8 cellular contexts compared by ENCODE assay signal in genomic region chr22:20857838-20858614, GRCh38. TPM values are rescaled to one million over a fixed set of nuclear protein-coding genes. Genes with fewer than 3 reads are reported as not detected.
DNase-seq lines count a peak whose midpoint lies in the region; ATAC-seq, FAIRE-seq and TF ChIP-seq lines count a peak whose summit lies in the region.

No MANE protein-coding gene starts in this region.

- peak overlapping the region in 3 of 4 experiments; percentile 62 to 87 (median 66); a peak in 6 of 7 replicates for H3K9ac ChIP-seq in H1 (replicated peaks in 1 of 4; ENCODE audit: extremely low read depth in 1 of 4, low read depth in 3 of 4, low read length in 3 of 4)
- peak overlapping the region; percentile 87 for H3K9ac ChIP-seq in mesenchymal stem cell (ENCODE audit: low read length)

- no peak overlapping the region for H3K56ac ChIP-seq in H1 (replicated peaks; ENCODE audit: insufficient read length, low read depth, low read length)

- FAIRE-seq in H1 (lab: Jason Lieb, UNC): no peak

- ATAC-seq in GM19395 (IDR thresholded peaks at IDR 0.05; ENCODE audit: unreplicated experiment): peak; percentile 45
- peak; percentile 39 for ATAC-seq in HG03520 (IDR thresholded peaks at IDR 0.05; ENCODE audit: unreplicated experiment)

- no peak for TF ChIP-seq RAD21 in H1 (IDR thresholded peaks at IDR 0.05 in 1 of 2, conservative IDR thresholded peaks at IDR 0.05 in 1 of 2; ENCODE audit: low read depth in 2 of 2, low read length in 2 of 2)

- H3K23ac ChIP-seq in H1 (ENCODE audit: insufficient read length) (no peak overlapping the region), mesenchymal stem cell (ENCODE audit: low read length in 2 of 2) (no peak overlapping the region)

- peaks cover 10% of the 10 kb centered on the region for H3K23me2 ChIP-seq in H1 (ENCODE audit: low read depth, low read length)

- peak in 11 of 14 donors; percentile 58 to 92 (median 86) for DNase-seq in C1 segment of cervical spinal cord (lab: John Stamatoyannopoulos, UW)
- peak; percentile 70 for DNase-seq in NCI-H82 treated with DMSO at 0.1 percent for 48 hours (lab: John Stamatoyannopoulos, UW; ENCODE audit: unreplicated experiment)
- peak; percentile 61 to 65 (median 65) for DNase-seq in activated CD8-positive, alpha-beta memory T cell treated with anti-CD3 and anti-CD28 coated beads for 48 hours (ENCODE audit: low read depth in 2 of 3, low spot score in 2 of 3)
- peak; percentile 72 to 91 for DNase-seq in H1 (ENCODE audit: low read depth in 1 of 2, low spot score in 2 of 2)
- DNase-seq in mesenchymal stem cell: peak; percentile 91
- peak; percentile 66 for DNase-seq in stimulated activated CD8-positive, alpha-beta memory T cell treated with anti-CD3 and anti-CD28 coated beads, Interleukin-12 subunit alpha, Interleukin-12 subunit beta, amount 100 ng/mL, for 1 hour (ENCODE audit: low read depth)

- H4K91ac ChIP-seq in H1 (replicated peaks; ENCODE audit: insufficient read length, low read length) (no peak overlapping the region), mesenchymal stem cell (ENCODE audit: low read length) (peak overlapping the region; percentile 61)

- peaks cover 0 to 33% of the 10 kb centered on the region in 2 experiments; a peak in 3 of 4 replicates for H3K79me2 ChIP-seq in H1 (ENCODE audit: control insufficient read depth in 1 of 2, insufficient read depth in 2 of 2, low read length in 2 of 2)

- H2BK15ac ChIP-seq in H1 (ENCODE audit: low read length): no peak overlapping the region
- peak overlapping the region; percentile 90 for H2BK15ac ChIP-seq in mesenchymal stem cell (ENCODE audit: low read depth, poor library complexity, severe bottlenecking)

- H3K4me3 ChIP-seq in H1 (ENCODE audit: extremely low read depth in 1 of 4, insufficient read depth in 2 of 4, low read depth in 3 of 4, low read length in 4 of 4) (peak overlapping the region; percentile 75 to 85 (median 78)), mesenchymal stem cell (ENCODE audit: insufficient read depth in 1 of 2, low read depth in 1 of 2, low read length in 2 of 2) (peak overlapping the region; percentile 82 to 90)

- CTCF ChIA-PET in H1 (lab: Charles Lee; ENCODE audit: partially characterized antibody): interaction anchor here (2.7 kb wide), 1 partner anchor 54 kb away, joined by 14 read pairs; no protein-coding TSS in a partner anchor

- peaks cover 3 to 8% (median 6%) of the 10 kb centered on the region in 4 experiments; a peak in 5 of 7 replicates for H3K4me1 ChIP-seq in H1 (replicated peaks in 1 of 4; ENCODE audit: control insufficient read depth in 3 of 4, insufficient read depth in 4 of 4, low read length in 3 of 4)
- peaks cover 10% of the 10 kb centered on the region for H3K4me1 ChIP-seq in mesenchymal stem cell (ENCODE audit: control insufficient read depth, insufficient read depth, low read depth, low read length)

- H3K4me2 ChIP-seq in H1 (ENCODE audit: insufficient read depth in 1 of 2, low read depth in 2 of 2, low read length in 2 of 2) (peak overlapping the region; percentile 82 to 99), mesenchymal stem cell (ENCODE audit: low read length, poor library complexity, severe bottlenecking) (peak overlapping the region; percentile 67)

- POLR2A ChIA-PET in H1 (lab: Charles Lee; ENCODE audit: partially characterized antibody): interaction anchor here (0.5 to 1.6 kb wide), 2 partner anchors 59 to 1189 kb away, joined by 3 to 4 read pairs; partner anchors contain the start of gene CRKL

- H3K14ac ChIP-seq in H1 (ENCODE audit: insufficient read length) (no peak overlapping the region), mesenchymal stem cell (ENCODE audit: low read length in 2 of 2) (no peak overlapping the region)

- peak overlapping the region; percentile 44 for H4K5ac ChIP-seq in H1 (ENCODE audit: insufficient read length, low read depth, low read length)

- peak overlapping the region; percentile 55 for H3K18ac ChIP-seq in H1 (ENCODE audit: extremely low read depth, low read length)
- H3K18ac ChIP-seq in mesenchymal stem cell (ENCODE audit: low read depth in 1 of 2, low read length in 2 of 2): peak overlapping the region; percentile 4 to 84

- no peaks in the 10 kb centered on the region for H3K9me3 ChIP-seq in H1 (ENCODE audit: insufficient read depth in 2 of 2, low read depth in 1 of 2, low read length in 1 of 2)
- no peaks in the 10 kb centered on the region for H3K9me3 ChIP-seq in mesenchymal stem cell (ENCODE audit: control insufficient read depth, low read length)

- no peaks in the 10 kb centered on the region for H3K36me3 ChIP-seq in H1 (ENCODE audit: control insufficient read depth in 2 of 4, insufficient read depth in 4 of 4, low read length in 3 of 4)
- H3K36me3 ChIP-seq in mesenchymal stem cell (ENCODE audit: control insufficient read depth in 1 of 2, insufficient read depth in 2 of 2, low read depth in 1 of 2, low read length in 2 of 2): peaks cover 3 to 8% of the 10 kb centered on the region in 2 experiments

- H4K20me1 ChIP-seq in H1 (replicated peaks in 1 of 2; ENCODE audit: control insufficient read depth in 1 of 2, insufficient read depth in 2 of 2, low read length in 2 of 2): no peaks in the 10 kb centered on the region

- H3K4ac ChIP-seq in H1 (replicated peaks; ENCODE audit: insufficient read length, low read depth, low read length) (no peak overlapping the region), mesenchymal stem cell (ENCODE audit: low read depth in 1 of 2, low read length in 2 of 2) (peak overlapping the region in 1 of 2 experiments; percentile 74)

- H3K27ac ChIP-seq in H1 (ENCODE audit: low read depth, low read length): 0 out of 2 replicates have a peak overlapping the region, but pooled peaks have one; percentile 2
- H3K27ac ChIP-seq in mesenchymal stem cell (ENCODE audit: low read length, poor library complexity, severe bottlenecking): peak overlapping the region; percentile 63

- H2AFZ ChIP-seq in H1 (ENCODE audit: low read length) (peak overlapping the region; percentile 25; the same call in 1 of the 2 replicates), mesenchymal stem cell (ENCODE audit: low read depth, low read length) (peak overlapping the region; percentile 64)

- H3K27me3 ChIP-seq in H1 (replicated peaks in 1 of 4; ENCODE audit: control insufficient read depth in 3 of 4, extremely low read depth in 1 of 4, insufficient read depth in 3 of 4, low read length in 3 of 4) (no peaks in the 10 kb centered on the region), mesenchymal stem cell (ENCODE audit: control insufficient read depth in 1 of 2, insufficient read depth in 1 of 2, low read length in 2 of 2) (no peaks in the 10 kb centered on the region)

- H3K79me1 ChIP-seq in H1 (ENCODE audit: low read depth, low read length) (peaks cover 4% of the 10 kb centered on the region), mesenchymal stem cell (replicated peaks; ENCODE audit: low read length, poor library complexity, severe bottlenecking) (peaks cover 33% of the 10 kb centered on the region)

- H2BK120ac ChIP-seq in H1 (replicated peaks; ENCODE audit: low read depth, low read length): no peak overlapping the region
- peak overlapping the region; percentile 88 for H2BK120ac ChIP-seq in mesenchymal stem cell (ENCODE audit: low read depth, low read length)

- H2AK5ac ChIP-seq in H1 (ENCODE audit: low read depth, low read length) (no peak overlapping the region), mesenchymal stem cell (ENCODE audit: low read length, severe bottlenecking) (no peak overlapping the region)

- peak in 1 of 2 experiments; percentile 42; a peak in 1 of 3 replicates for TF ChIP-seq EP300 in H1 (IDR thresholded peaks at IDR 0.05; ENCODE audit: borderline replicate concordance in 1 of 2, low read depth in 2 of 2, low read length in 2 of 2)

- no peak for TF ChIP-seq CTCF in H1 (IDR thresholded peaks at IDR 0.05; ENCODE audit: control extremely low read depth in 1 of 3, insufficient read depth in 1 of 3, low read depth in 1 of 3, low read length in 3 of 3)

- TF ChIP-seq POLR2A in H1 (IDR thresholded peaks at IDR 0.05; ENCODE audit: control extremely low read depth in 1 of 2, low read depth in 2 of 2, low read length in 2 of 2): no peak

- peak overlapping the region; percentile 90; the same call in 1 of the 2 replicates for H2BK12ac ChIP-seq in H1 (ENCODE audit: low read depth, low read length)
- peak overlapping the region; percentile 15 to 69 for H2BK12ac ChIP-seq in mesenchymal stem cell (ENCODE audit: low read length in 2 of 2)

- peak overlapping the region; percentile 57; the same call in 1 of the 2 replicates for H4K8ac ChIP-seq in H1 (ENCODE audit: extremely low read depth, insufficient read depth, low read length)
- peak overlapping the region; percentile 85 for H4K8ac ChIP-seq in mesenchymal stem cell (ENCODE audit: low read length)

- no peak overlapping the region; the same call in 1 of the 2 replicates for H2BK20ac ChIP-seq in H1 (ENCODE audit: low read length)

- H2BK5ac ChIP-seq in H1 (ENCODE audit: low read depth, low read length) (peak overlapping the region; percentile 40; the same call in 1 of the 2 replicates), mesenchymal stem cell (ENCODE audit: low read depth, low read length, poor library complexity, severe bottlenecking) (no peak overlapping the region)

- WGBS in H1 (ENCODE audit: extremely low coverage in 1 of 2, insufficient coverage in 1 of 2, insufficient read length in 1 of 2, insufficient replicate concordance in 2 of 2, low coverage in 1 of 2, low lambda C conversion rate in 2 of 2, missing lambda C conversion rate in 1 of 2), 2 experiments: 2% methylated on average over 18 of the region's 38 CpGs; no CpG with 5 or more reads in 1 of the 2 experiments
- WGBS in mesenchymal stem cell: 1% methylated on average over 38 of the region's 38 CpGs

RNA-seq across cellular contexts. Expression of gene PI4KA, which starts 0.6 kb away (rescaled TPM):
- 34.0 and 37.7 TPM in 2 replicates for total RNA-seq in H1 (2021; fragmentation: NEBNext Ultra II Directional; extraction: Animal tissue kit (Norgen Biotek cat#: 25700))
- 22.5 and 28.3 TPM in 2 replicates for polyA plus RNA-seq in H1 (2011; rRNA removed)
- 23.0 TPM for polyA plus RNA-seq in H1 (2011; cell fraction: cytosol; rRNA removed)
- 116 TPM for polyA plus RNA-seq in H1 (2011; cell fraction: nucleus; rRNA removed)
- polyA plus RNA-seq in H1 (2012, experiment 1 of 2): 30.4 to 38.0 TPM (median 35.4 TPM) in 4 replicates
- 18.6 TPM for polyA plus RNA-seq in H1 (2012, experiment 2 of 2)
- 13.6 TPM for polyA plus RNA-seq in H1 (2013, experiment 1 of 2)
- 11.0 TPM for polyA plus RNA-seq in H1 (2013, experiment 2 of 2)
- polyA minus RNA-seq in H1 (2011; rRNA and poly(A)+ RNA removed): 47.2 and 62.2 TPM in 2 replicates
- 26.9 TPM for polyA minus RNA-seq in H1 (2011; cell fraction: cytosol; rRNA and poly(A)+ RNA removed)
- polyA minus RNA-seq in H1 (2011; cell fraction: nucleus; rRNA and poly(A)+ RNA removed): 63.2 TPM
- polyA plus RNA-seq in mesenchymal stem cell (2013, experiment 1 of 2): 28.8 TPM
- 26.0 TPM for polyA plus RNA-seq in mesenchymal stem cell (2013, experiment 2 of 2)

RNA-seq across cellular contexts. Expression of gene SNAP29, which starts 0.8 kb away (rescaled TPM):
- total RNA-seq in H1 (2021; fragmentation: NEBNext Ultra II Directional; extraction: Animal tissue kit (Norgen Biotek cat#: 25700)): 11.2 and 15.0 TPM in 2 replicates
- 7.1 and 11.8 TPM in 2 replicates for polyA plus RNA-seq in H1 (2011; rRNA removed)
- 12.2 TPM for polyA plus RNA-seq in H1 (2011; cell fraction: cytosol; rRNA removed)
- 10.0 TPM for polyA plus RNA-seq in H1 (2011; cell fraction: nucleus; rRNA removed)
- 14.2 to 18.4 TPM (median 14.7 TPM) in 4 replicates for polyA plus RNA-seq in H1 (2012, experiment 1 of 2)
- polyA plus RNA-seq in H1 (2012, experiment 2 of 2): 3.3 TPM
- polyA plus RNA-seq in H1 (2013, experiment 1 of 2): 14.4 TPM
- 14.7 TPM for polyA plus RNA-seq in H1 (2013, experiment 2 of 2)
- 8.4 and 12.1 TPM in 2 replicates for polyA minus RNA-seq in H1 (2011; rRNA and poly(A)+ RNA removed)
- polyA minus RNA-seq in H1 (2011; cell fraction: cytosol; rRNA and poly(A)+ RNA removed): 5.9 TPM
- 5.6 TPM for polyA minus RNA-seq in H1 (2011; cell fraction: nucleus; rRNA and poly(A)+ RNA removed)
- polyA plus RNA-seq in mesenchymal stem cell (2013, experiment 1 of 2): 55.0 TPM
- polyA plus RNA-seq in mesenchymal stem cell (2013, experiment 2 of 2): 52.0 TPM

RNA-seq across cellular contexts. Expression of gene CRKL, which starts 59.2 kb away (rescaled TPM):
- 94.5 and 97.2 TPM in 2 replicates for total RNA-seq in H1 (2021; fragmentation: NEBNext Ultra II Directional; extraction: Animal tissue kit (Norgen Biotek cat#: 25700))
- 34.5 and 43.7 TPM in 2 replicates for polyA plus RNA-seq in H1 (2011; rRNA removed)
- polyA plus RNA-seq in H1 (2011; cell fraction: cytosol; rRNA removed): 34.4 TPM
- 27.3 TPM for polyA plus RNA-seq in H1 (2011; cell fraction: nucleus; rRNA removed)
- polyA plus RNA-seq in H1 (2012, experiment 1 of 2): 42.6 to 54.4 TPM (median 47.7 TPM) in 4 replicates
- polyA plus RNA-seq in H1 (2012, experiment 2 of 2): 15.0 TPM
- 48.1 TPM for polyA plus RNA-seq in H1 (2013, experiment 1 of 2)
- polyA plus RNA-seq in H1 (2013, experiment 2 of 2): 47.6 TPM
- 58.0 and 60.1 TPM in 2 replicates for polyA minus RNA-seq in H1 (2011; rRNA and poly(A)+ RNA removed)
- polyA minus RNA-seq in H1 (2011; cell fraction: cytosol; rRNA and poly(A)+ RNA removed): 40.1 TPM
- 34.4 TPM for polyA minus RNA-seq in H1 (2011; cell fraction: nucleus; rRNA and poly(A)+ RNA removed)
- 25.1 TPM for polyA plus RNA-seq in mesenchymal stem cell (2013, experiment 1 of 2)
- polyA plus RNA-seq in mesenchymal stem cell (2013, experiment 2 of 2): 25.3 TPM

Comparison
In these comparisons a context has a peak if more than half of its experiments do, and no peak if none do; other contexts are left out.
1. Peak in every context shown above with its lines: DNase-seq, ATAC-seq, H3K4me3 ChIP-seq and H3K27ac ChIP-seq.